Comparison of ENCODE assay signal across 21 cellular contexts in genomic region chr7:39911167-39911566, GRCh38.
"Had no signal": no experiment of that assay in that cellular context is flagged by ENCODE, and none has a peak within 500 bp of the region (broad histone marks: within the 10 kb centered on the region; RNA-seq: fewer than 3 reads in every experiment).

No MANE protein-coding gene starts in this region.

- H3K4me2 ChIP-seq: neural progenitor cell had no signal

- H3K4me3 ChIP-seq: coronary artery, left lung, lung, neural progenitor cell, spleen, testis, uterus had no signal

- H3K36me3 ChIP-seq: left lung, neural progenitor cell, spleen, uterus had no signal

- ATAC-seq: activated CD4-positive, alpha-beta T cell treated with anti-CD3 and anti-CD28 coated beads for 36 hours; left lung; naive thymus-derived CD8-positive, alpha-beta T cell had no signal

- FAIRE-seq: bronchial epithelial cell had no signal

- H3K27me3 ChIP-seq: left lung, neural progenitor cell, spleen, testis, uterus had no signal

- H3K9me3 ChIP-seq: testis, uterus had no signal

- H3K9ac ChIP-seq: neural progenitor cell had no signal

- H3K4me1 ChIP-seq: left lung, neural progenitor cell, testis, uterus had no signal

- H2AFZ ChIP-seq: neural progenitor cell had no signal

- H3K27ac ChIP-seq: coronary artery, epithelial cell of prostate, left lung, neural progenitor cell, spleen, testis, uterus had no signal

- DNase-seq: activated CD4-positive, alpha-beta T cell treated with anti-CD3 and anti-CD28 coated beads for 36 hours; activated CD4-positive, alpha-beta T cell treated with anti-CD3 and anti-CD28 coated beads, Interleukin-2, amount 50 U/mL, for 4 hours; activated naive CD4-positive, alpha-beta T cell treated with Interleukin-2 at 50 U/mL for 16 hours; activated naive CD8-positive, alpha-beta T cell treated with anti-CD3 and anti-CD28 coated beads for 36 hours; activated T-cell treated with anti-CD3 and anti-CD28 coated beads, Interleukin-2, amount 50 U/mL, for 48 hours; amniotic stem cell; kidney glomerular epithelial cell; left lung; naive thymus-derived CD8-positive, alpha-beta T cell; spleen; stimulated activated CD4-positive, alpha-beta T cell treated with anti-CD3 and anti-CD28 coated beads, Interleukin-4, amount 100 ng/mL, for 1 hour; stimulated activated naive CD4-positive, alpha-beta T cell; T-helper 9 cell; testis; trophoblast cell; uterus had no signal
